1 cellular context compared by ENCODE assay signal in genomic region chr6:149851461-149851860, GRCh38.
TF ChIP-seq lines count a peak whose summit lies in the region.

No MANE protein-coding gene starts in this region.

TF ChIP-seq in GM23338, 12 proteins besides CTCF, POLR2A, EP300 and RAD21 (continued from another document):
- no peak for TF ChIP-seq ZNF462 (CRISPR knock-in tag; IDR thresholded peaks at IDR 0.05)
- no peak for TF ChIP-seq EZH2 (IDR thresholded peaks at IDR 0.05; ENCODE audit: low read depth, unreplicated experiment)
- TF ChIP-seq NANOG (IDR thresholded peaks at IDR 0.05; ENCODE audit: borderline replicate concordance) = no peak
- TF ChIP-seq ETS1 (IDR thresholded peaks at IDR 0.05) = no peak
